1 cellular context compared by ENCODE assay signal in the genomic region with DNA sequence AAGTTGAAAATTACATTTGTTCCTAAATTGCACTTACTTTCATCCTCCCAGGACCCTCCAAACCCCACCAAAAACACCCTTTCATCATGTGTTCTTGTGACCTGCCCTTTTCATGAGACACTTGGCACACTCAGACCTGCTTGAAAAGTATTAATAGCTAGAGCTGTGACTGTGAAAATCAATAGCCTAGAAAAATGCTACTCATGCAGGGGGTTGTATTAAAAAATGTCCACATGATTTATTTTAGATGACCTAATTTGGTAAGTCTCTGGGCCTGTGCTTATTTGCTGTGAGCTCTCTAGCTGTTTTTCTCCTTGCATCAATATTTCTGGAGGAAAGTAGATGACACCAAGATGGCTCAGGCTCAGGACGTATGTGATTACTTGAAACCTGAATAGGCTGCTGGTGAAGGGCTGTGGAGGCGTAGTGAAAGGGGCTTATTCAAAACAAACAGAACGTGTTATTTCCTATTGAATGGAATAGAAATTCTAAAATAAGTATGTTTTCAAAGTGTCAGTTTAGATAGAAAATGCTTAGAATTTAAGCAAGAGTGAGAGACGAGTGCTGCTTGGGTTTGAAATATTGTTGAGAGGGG.
TF ChIP-seq lines count a peak whose summit lies in the region.

No MANE protein-coding gene starts in this region.

TF ChIP-seq in HepG2, 621 proteins besides CTCF, POLR2A, EP300 and RAD21 (continued from another document):
- TF ChIP-seq ESRRA (CRISPR knock-in tag; IDR thresholded peaks at IDR 0.05; ENCODE audit: low read depth), result no peak
- TF ChIP-seq ETV6 (CRISPR knock-in tag; conservative IDR thresholded peaks at IDR 0.05), result no peak
- TF ChIP-seq ARNT2 (CRISPR knock-in tag; IDR thresholded peaks at IDR 0.05; ENCODE audit: low read depth), result no peak
- TF ChIP-seq TEF (CRISPR knock-in tag; IDR thresholded peaks at IDR 0.05), result no peak
- TF ChIP-seq ZNF160 (CRISPR knock-in tag; IDR thresholded peaks at IDR 0.05), result no peak
- no peak for TF ChIP-seq KLF12 (CRISPR knock-in tag; IDR thresholded peaks at IDR 0.05; ENCODE audit: borderline replicate concordance)
- TF ChIP-seq ZNF614 (CRISPR knock-in tag; IDR thresholded peaks at IDR 0.05; ENCODE audit: borderline replicate concordance), result no peak
TF ChIP-seq in HepG2: peak in this region for 0.
